ENCODE assay signal across 35 cellular contexts in the genomic region with DNA sequence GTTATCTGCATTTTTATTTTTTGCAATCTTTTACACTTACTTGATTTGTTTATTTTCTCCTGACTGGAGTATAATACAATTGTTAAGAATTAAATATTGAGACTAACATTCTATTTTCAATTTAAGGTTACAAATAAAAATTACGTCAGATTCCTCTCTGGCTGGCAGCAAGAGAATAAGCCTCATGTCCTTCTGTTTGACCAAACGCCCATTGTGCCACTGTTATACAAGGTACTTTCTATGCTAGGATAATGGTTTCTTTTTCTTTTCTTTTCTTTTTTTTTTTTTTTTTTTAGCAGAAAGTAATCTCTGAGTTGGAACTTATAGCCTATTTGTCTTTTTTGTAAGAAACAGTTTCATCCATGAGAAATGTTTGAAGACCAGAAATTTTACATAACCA. TPM values are rescaled to one million over a fixed set of nuclear protein-coding genes. Genes with fewer than 3 reads are reported as not detected.
"Had no signal": no experiment of that assay in that cellular context is flagged by ENCODE, and none has a peak within 500 bp of the region (broad histone marks: within the 10 kb centered on the region; RNA-seq: fewer than 3 reads in every experiment).

No MANE protein-coding gene starts in this region.

- H3K27ac ChIP-seq: ascending aorta, cardiac muscle cell, Peyer's patch, WERI-Rb-1 had no signal

- H3K9me3 Mint-ChIP-seq: activated CD4-positive, alpha-beta memory T cell treated with anti-CD3 and anti-CD28 coated beads, Interleukin-2, amount 10 ng/mL, durations not matched to agents 7 days and 5 days; activated naive CD4-positive, alpha-beta T cell treated with anti-CD3 and anti-CD28 coated beads, Interleukin-2, amount 10 ng/mL, durations not matched to agents 7 days and 5 days; activated naive CD8-positive, alpha-beta T cell treated with anti-CD3 and anti-CD28 coated beads, Interleukin-2, amount 50 U/mL, for 24 hours had no signal

- H3K27me3 ChIP-seq: ascending aorta, cardiac muscle cell, MG63, Peyer's patch had no signal

- H3K4me3 Mint-ChIP-seq: activated CD4-positive, alpha-beta memory T cell treated with anti-CD3 and anti-CD28 coated beads, Interleukin-2, amount 10 ng/mL, durations not matched to agents 7 days and 5 days; activated CD8-positive, alpha-beta memory T cell treated with anti-CD3 and anti-CD28 coated beads, Interleukin-2, amount 10 ng/mL, durations not matched to agents 7 days and 5 days; activated naive CD4-positive, alpha-beta T cell treated with anti-CD3 and anti-CD28 coated beads, Interleukin-2, amount 10 ng/mL, durations not matched to agents 7 days and 5 days; activated naive CD8-positive, alpha-beta T cell; activated naive CD8-positive, alpha-beta T cell treated with anti-CD3 and anti-CD28 coated beads, Interleukin-2, amount 50 U/mL, for 24 hours had no signal

- H3K9me3 ChIP-seq: ascending aorta, MG63, Peyer's patch had no signal

- H3K4me1 Mint-ChIP-seq: activated CD4-positive, alpha-beta memory T cell treated with anti-CD3 and anti-CD28 coated beads, Interleukin-2, amount 10 ng/mL, durations not matched to agents 7 days and 5 days; activated CD8-positive, alpha-beta memory T cell treated with anti-CD3 and anti-CD28 coated beads, Interleukin-2, amount 10 ng/mL, durations not matched to agents 7 days and 5 days; activated naive CD8-positive, alpha-beta T cell treated with anti-CD3 and anti-CD28 coated beads, Interleukin-2, amount 50 U/mL, for 24 hours had no signal

- H3K4me1 ChIP-seq: ascending aorta, Peyer's patch had no signal

- H3K27me3 Mint-ChIP-seq: activated CD4-positive, alpha-beta memory T cell treated with anti-CD3 and anti-CD28 coated beads, Interleukin-2, amount 10 ng/mL, durations not matched to agents 7 days and 5 days; activated CD8-positive, alpha-beta memory T cell treated with anti-CD3 and anti-CD28 coated beads, Interleukin-2, amount 10 ng/mL, durations not matched to agents 7 days and 5 days; activated naive CD4-positive, alpha-beta T cell treated with anti-CD3 and anti-CD28 coated beads, Interleukin-2, amount 10 ng/mL, durations not matched to agents 7 days and 5 days; activated naive CD8-positive, alpha-beta T cell; activated naive CD8-positive, alpha-beta T cell treated with anti-CD3 and anti-CD28 coated beads, Interleukin-2, amount 50 U/mL, for 24 hours had no signal

- H3K27ac Mint-ChIP-seq: activated CD4-positive, alpha-beta memory T cell treated with anti-CD3 and anti-CD28 coated beads, Interleukin-2, amount 10 ng/mL, durations not matched to agents 7 days and 5 days; activated CD8-positive, alpha-beta memory T cell treated with anti-CD3 and anti-CD28 coated beads, Interleukin-2, amount 10 ng/mL, durations not matched to agents 7 days and 5 days; activated naive CD4-positive, alpha-beta T cell treated with anti-CD3 and anti-CD28 coated beads, Interleukin-2, amount 10 ng/mL, durations not matched to agents 7 days and 5 days; activated naive CD8-positive, alpha-beta T cell; activated naive CD8-positive, alpha-beta T cell treated with anti-CD3 and anti-CD28 coated beads, Interleukin-2, amount 50 U/mL, for 24 hours had no signal

- ATAC-seq: activated CD8-positive, alpha-beta memory T cell treated with anti-CD3 and anti-CD28 coated beads, Interleukin-2, amount 10 ng/mL, durations not matched to agents 7 days and 5 days; activated naive CD8-positive, alpha-beta T cell treated with anti-CD3 and anti-CD28 coated beads, Interleukin-2, amount 50 U/mL, for 24 hours; PC-3; SK-N-SH treated with all-trans-retinoic acid at 6 μM for 48 hours had no signal

- H3K4me3 ChIP-seq: ascending aorta, cardiac muscle cell, MG63, Peyer's patch had no signal

- DNase-seq: activated CD4-positive, alpha-beta memory T cell treated with anti-CD3 and anti-CD28 coated beads, Interleukin-2, amount 10 ng/mL, durations not matched to agents 7 days and 5 days; activated CD4-positive, alpha-beta T cell treated with anti-CD3 and anti-CD28 coated beads for 1 hour; activated CD4-positive, alpha-beta T cell treated with anti-CD3 and anti-CD28 coated beads for 48 hours; activated CD4-positive, CD25-positive, alpha-beta regulatory T cell; activated CD8-positive, alpha-beta memory T cell treated with anti-CD3 and anti-CD28 coated beads for 24 hours; activated CD8-positive, alpha-beta memory T cell treated with anti-CD3 and anti-CD28 coated beads, Interleukin-2, amount 10 ng/mL, durations not matched to agents 7 days and 5 days; activated CD8-positive, alpha-beta memory T cell treated with anti-CD3 and anti-CD28 coated beads, Interleukin-2, amount 50 U/mL, for 48 hours; activated effector memory CD4-positive, alpha-beta T cell treated with Interleukin-2 at 50 U/mL for 16 hours; activated naive CD4-positive, alpha-beta T cell treated with anti-CD3 and anti-CD28 coated beads, Interleukin-2, amount 10 ng/mL, durations not matched to agents 7 days and 5 days; activated naive CD8-positive, alpha-beta T cell treated with anti-CD3 and anti-CD28 coated beads, Interleukin-2, amount 50 U/mL, for 24 hours; activated T-cell treated with anti-CD3 and anti-CD28 coated beads, Interleukin-2, amount 50 U/mL, for 48 hours; amniotic stem cell; Karpas-422; KBM-7; MG63; MV-4-11; NCI-H1092; NCI-H1436 treated with DMSO at 0.1 percent for 48 hours; NCI-H1694 treated with DMSO at 0.1 percent for 48 hours; NCI-H2029; NCI-H510A; NCI-H526; NCI-H748 treated with DMSO at 0.1 percent for 48 hours; NK-92 treated with Interleukin-12 subunit alpha and Interleukin-12 subunit beta, amount 100 ng/mL, for 24 hours; PC-3; Peyer's patch; RPMI8226; SIG-M5; T1000; WERI-Rb-1 had no signal

RNA-seq across cellular contexts. Expression of a gene that starts 38.2 kb away (rescaled TPM):
- total RNA-seq: SK-MEL-5 had no signal
